In genomic region chr14:103521438-103521961, GRCh38 we compare ENCODE assay signal across 6 cellular contexts. TPM values are rescaled to one million over a fixed set of nuclear protein-coding genes. Genes with fewer than 3 reads are reported as not detected.
DNase-seq lines count a peak whose midpoint lies in the region; ATAC-seq lines count a peak whose summit lies in the region.

No MANE protein-coding gene starts in this region.

- no peak for DNase-seq in activated naive CD4-positive, alpha-beta T cell treated with anti-CD3 and anti-CD28 coated beads, Interleukin-2, amount 50 U/mL, for 72 hours (ENCODE audit: low spot score in 2 of 2)
- DNase-seq in activated naive CD4-positive, alpha-beta T cell treated with anti-CD3 and anti-CD28 coated beads for 36 hours, result no peak
- DNase-seq in germinal center (ENCODE audit: low spot score) (peak; percentile 33), substantia nigra (lab: John Stamatoyannopoulos, UW) (peak in 13 of 49 donors; percentile 69 to 91 (median 81)), foreskin melanocyte (no peak)

- CTCF ChIA-PET in activated naive CD4-positive, alpha-beta T cell treated with anti-CD3 and anti-CD28 coated beads for 36 hours (lab: Charles Lee), result interaction anchor here (0.6 to 1.4 kb wide), 3 partner anchors 8 to 165 kb away, joined by 3 to 9 read pairs (median 4); partner anchors contain the start of gene TRMT61A

- H3K9me3 Mint-ChIP-seq in activated naive CD4-positive, alpha-beta T cell treated with anti-CD3 and anti-CD28 coated beads, Interleukin-2, amount 50 U/mL, for 72 hours, result no peaks in the 10 kb centered on the region
- no peaks in the 10 kb centered on the region for H3K9me3 Mint-ChIP-seq in activated naive CD4-positive, alpha-beta T cell treated with anti-CD3 and anti-CD28 coated beads for 36 hours

- intact Hi-C loops in activated naive CD4-positive, alpha-beta T cell treated with anti-CD3 and anti-CD28 coated beads for 36 hours (cut with micrococcal nuclease), result no loop called here

- peak; percentile 5 to 7 for ATAC-seq in activated naive CD4-positive, alpha-beta T cell treated with anti-CD3 and anti-CD28 coated beads, Interleukin-2, amount 50 U/mL, for 72 hours
- ATAC-seq in HG02623 (IDR thresholded peaks at IDR 0.05; ENCODE audit: unreplicated experiment), result no peak

- peaks cover 4% of the 10 kb centered on the region for H3K4me1 Mint-ChIP-seq in activated naive CD4-positive, alpha-beta T cell treated with anti-CD3 and anti-CD28 coated beads for 36 hours (ENCODE audit: low read depth)

- H3K27ac Mint-ChIP-seq in activated naive CD4-positive, alpha-beta T cell treated with anti-CD3 and anti-CD28 coated beads, Interleukin-2, amount 50 U/mL, for 72 hours, result no peak overlapping the region
- H3K27ac Mint-ChIP-seq in activated naive CD4-positive, alpha-beta T cell treated with anti-CD3 and anti-CD28 coated beads for 36 hours, result no peak overlapping the region

- no peak overlapping the region for H3K4me3 Mint-ChIP-seq in activated naive CD4-positive, alpha-beta T cell treated with anti-CD3 and anti-CD28 coated beads for 36 hours

- H3K36me3 Mint-ChIP-seq in activated naive CD4-positive, alpha-beta T cell treated with anti-CD3 and anti-CD28 coated beads, Interleukin-2, amount 50 U/mL, for 72 hours, result no peaks in the 10 kb centered on the region
- H3K36me3 Mint-ChIP-seq in activated naive CD4-positive, alpha-beta T cell treated with anti-CD3 and anti-CD28 coated beads for 36 hours (ENCODE audit: low read depth), result no peaks in the 10 kb centered on the region

- H3K27me3 Mint-ChIP-seq in activated naive CD4-positive, alpha-beta T cell treated with anti-CD3 and anti-CD28 coated beads for 36 hours (ENCODE audit: low read depth), result peaks cover 8% of the 10 kb centered on the region

- peak overlapping the region; percentile 86 for H3K27ac ChIP-seq in substantia nigra (ENCODE audit: low read depth, low read length, poor library complexity, severe bottlenecking)

RNA-seq across cellular contexts. Expression of gene CKB, which starts 1.1 kb away (rescaled TPM):
- 1 to 10 TPM; 2.6 to 9.4 TPM for total RNA-seq in activated naive CD4-positive, alpha-beta T cell treated with anti-CD3 and anti-CD28 coated beads, Interleukin-2, amount 50 U/mL, for 72 hours
- total RNA-seq in activated naive CD4-positive, alpha-beta T cell treated with anti-CD3 and anti-CD28 coated beads for 36 hours, result 1 to 10 TPM; 3.8 to 4.9 TPM

RNA-seq across cellular contexts. Expression of gene TRMT61A, which starts 7.5 kb away (rescaled TPM):
- total RNA-seq in activated naive CD4-positive, alpha-beta T cell treated with anti-CD3 and anti-CD28 coated beads, Interleukin-2, amount 50 U/mL, for 72 hours, result 1 to 10 TPM; 5.6 to 9.2 TPM
- 1 to 10 TPM; 6.6 to 6.7 TPM for total RNA-seq in activated naive CD4-positive, alpha-beta T cell treated with anti-CD3 and anti-CD28 coated beads for 36 hours

RNA-seq across cellular contexts. Expression of gene BAG5, which starts 41.0 kb away (rescaled TPM):
- 10 to 100 TPM; 15.6 to 24.1 TPM for total RNA-seq in activated naive CD4-positive, alpha-beta T cell treated with anti-CD3 and anti-CD28 coated beads, Interleukin-2, amount 50 U/mL, for 72 hours
- total RNA-seq in activated naive CD4-positive, alpha-beta T cell treated with anti-CD3 and anti-CD28 coated beads for 36 hours, result 10 to 100 TPM; 15.5 to 16.6 TPM

RNA-seq across cellular contexts. Expression of gene COA8, which starts 41.3 kb away (rescaled TPM):
- 10 to 100 TPM; 14.1 to 39.9 TPM for total RNA-seq in activated naive CD4-positive, alpha-beta T cell treated with anti-CD3 and anti-CD28 coated beads, Interleukin-2, amount 50 U/mL, for 72 hours
- 10 to 100 TPM; 36.8 to 48.4 TPM for total RNA-seq in activated naive CD4-positive, alpha-beta T cell treated with anti-CD3 and anti-CD28 coated beads for 36 hours
